In the genomic region with DNA sequence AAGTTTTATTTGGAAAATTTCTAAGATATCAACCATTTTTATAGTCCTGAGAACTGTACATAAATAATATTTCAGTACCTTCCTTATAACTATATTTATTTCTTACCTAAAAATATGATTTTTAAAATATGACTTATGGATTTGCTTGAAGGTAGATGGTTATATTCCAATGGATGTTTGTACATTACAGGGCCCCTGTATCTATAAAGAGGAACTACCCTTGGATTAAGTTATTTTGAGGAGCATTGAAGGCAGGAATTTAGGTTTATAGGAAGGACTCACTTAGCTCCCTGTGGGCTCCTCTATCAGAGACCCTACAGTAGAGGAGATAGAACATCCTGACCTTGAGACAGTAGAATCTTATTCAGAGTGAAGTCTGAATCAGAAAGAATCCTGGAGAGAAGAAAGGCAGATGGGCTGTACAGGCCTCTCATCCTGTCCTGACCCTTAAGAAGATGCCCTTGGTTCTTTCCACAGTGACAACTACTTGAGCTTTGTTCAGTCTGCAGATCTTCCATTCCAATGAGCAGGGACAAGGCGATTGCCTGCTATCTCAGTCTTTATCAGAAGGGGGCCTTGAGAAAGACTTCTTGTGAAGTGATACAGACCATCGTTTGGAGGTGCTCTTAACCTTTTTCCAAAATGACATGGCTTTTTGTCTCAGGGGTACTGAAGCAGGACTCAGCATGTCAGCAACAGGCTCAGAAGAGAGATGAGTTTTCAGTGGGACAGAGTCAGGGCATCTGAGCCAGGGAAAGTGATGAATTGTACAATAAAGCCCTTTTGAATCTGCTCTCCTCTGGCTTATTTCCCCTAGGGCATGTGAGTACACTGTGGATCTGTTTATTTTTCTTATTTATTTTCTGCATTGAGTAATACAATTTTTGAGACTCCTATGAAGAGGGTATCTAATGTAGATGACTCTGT, we compare ENCODE assay signal across 2 cellular contexts.
TF ChIP-seq lines count a peak whose summit lies in the region.

No MANE protein-coding gene starts in this region.

TF ChIP-seq in HCT116, 20 proteins besides CTCF, POLR2A, EP300 and RAD21:
- TF ChIP-seq SIN3A (IDR thresholded peaks at IDR 0.05; ENCODE audit: low read depth) (no peak), POLR2AphosphoS5 (IDR thresholded peaks at IDR 0.05; ENCODE audit: low read depth, low read length) (no peak), ZFX (IDR thresholded peaks at IDR 0.05) (no peak), SP1 (IDR thresholded peaks at IDR 0.05; ENCODE audit: low read depth) (no peak), ZBTB33 (IDR thresholded peaks at IDR 0.05; ENCODE audit: extremely low read depth, insufficient replicate concordance, low read length) (no peak), EZH2 (IDR thresholded peaks at IDR 0.05) (no peak), JUND (IDR thresholded peaks at IDR 0.05) (no peak), ELF1 (IDR thresholded peaks at IDR 0.05; ENCODE audit: borderline replicate concordance, low read depth) (no peak)
- TF ChIP-seq, protein P1, sequence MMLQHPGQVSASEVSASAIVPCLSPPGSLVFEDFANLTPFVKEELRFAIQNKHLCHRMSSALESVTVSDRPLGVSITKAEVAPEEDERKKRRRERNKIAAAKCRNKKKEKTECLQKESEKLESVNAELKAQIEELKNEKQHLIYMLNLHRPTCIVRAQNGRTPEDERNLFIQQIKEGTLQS (IDR thresholded peaks at IDR 0.05) = no peak

TF ChIP-seq in GM12878, 131 proteins besides CTCF, POLR2A, EP300 and RAD21:
- TF ChIP-seq GABPA (IDR thresholded peaks at IDR 0.05; ENCODE audit: low read depth) = no peak
- no peak for TF ChIP-seq NR2C1 (IDR thresholded peaks at IDR 0.05)
- TF ChIP-seq MYB (IDR thresholded peaks at IDR 0.05; ENCODE audit: borderline replicate concordance, low read depth, low read length) = no peak
- no peak for TF ChIP-seq MEF2B (IDR thresholded peaks at IDR 0.05; ENCODE audit: partially characterized antibody, poor library complexity, severe bottlenecking)
- TF ChIP-seq FOXK2 (IDR thresholded peaks at IDR 0.05) = no peak
- TF ChIP-seq CBX5 (IDR thresholded peaks at IDR 0.05; ENCODE audit: low read depth) = no peak
- no peak for TF ChIP-seq ZBTB33 (IDR thresholded peaks at IDR 0.05)
- TF ChIP-seq, protein P2, sequence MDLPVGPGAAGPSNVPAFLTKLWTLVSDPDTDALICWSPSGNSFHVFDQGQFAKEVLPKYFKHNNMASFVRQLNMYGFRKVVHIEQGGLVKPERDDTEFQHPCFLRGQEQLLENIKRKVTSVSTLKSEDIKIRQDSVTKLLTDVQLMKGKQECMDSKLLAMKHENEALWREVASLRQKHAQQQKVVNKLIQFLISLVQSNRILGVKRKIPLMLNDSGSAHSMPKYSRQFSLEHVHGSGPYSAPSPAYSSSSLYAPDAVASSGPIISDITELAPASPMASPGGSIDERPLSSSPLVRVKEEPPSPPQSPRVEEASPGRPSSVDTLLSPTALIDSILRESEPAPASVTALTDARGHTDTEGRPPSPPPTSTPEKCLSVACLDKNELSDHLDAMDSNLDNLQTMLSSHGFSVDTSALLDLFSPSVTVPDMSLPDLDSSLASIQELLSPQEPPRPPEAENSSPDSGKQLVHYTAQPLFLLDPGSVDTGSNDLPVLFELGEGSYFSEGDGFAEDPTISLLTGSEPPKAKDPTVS (IDR thresholded peaks at IDR 0.05; ENCODE audit: low read depth, low read length) = no peak
- no peak for TF ChIP-seq MTA2 (IDR thresholded peaks at IDR 0.05; ENCODE audit: low read depth)
- TF ChIP-seq, protein P3, sequence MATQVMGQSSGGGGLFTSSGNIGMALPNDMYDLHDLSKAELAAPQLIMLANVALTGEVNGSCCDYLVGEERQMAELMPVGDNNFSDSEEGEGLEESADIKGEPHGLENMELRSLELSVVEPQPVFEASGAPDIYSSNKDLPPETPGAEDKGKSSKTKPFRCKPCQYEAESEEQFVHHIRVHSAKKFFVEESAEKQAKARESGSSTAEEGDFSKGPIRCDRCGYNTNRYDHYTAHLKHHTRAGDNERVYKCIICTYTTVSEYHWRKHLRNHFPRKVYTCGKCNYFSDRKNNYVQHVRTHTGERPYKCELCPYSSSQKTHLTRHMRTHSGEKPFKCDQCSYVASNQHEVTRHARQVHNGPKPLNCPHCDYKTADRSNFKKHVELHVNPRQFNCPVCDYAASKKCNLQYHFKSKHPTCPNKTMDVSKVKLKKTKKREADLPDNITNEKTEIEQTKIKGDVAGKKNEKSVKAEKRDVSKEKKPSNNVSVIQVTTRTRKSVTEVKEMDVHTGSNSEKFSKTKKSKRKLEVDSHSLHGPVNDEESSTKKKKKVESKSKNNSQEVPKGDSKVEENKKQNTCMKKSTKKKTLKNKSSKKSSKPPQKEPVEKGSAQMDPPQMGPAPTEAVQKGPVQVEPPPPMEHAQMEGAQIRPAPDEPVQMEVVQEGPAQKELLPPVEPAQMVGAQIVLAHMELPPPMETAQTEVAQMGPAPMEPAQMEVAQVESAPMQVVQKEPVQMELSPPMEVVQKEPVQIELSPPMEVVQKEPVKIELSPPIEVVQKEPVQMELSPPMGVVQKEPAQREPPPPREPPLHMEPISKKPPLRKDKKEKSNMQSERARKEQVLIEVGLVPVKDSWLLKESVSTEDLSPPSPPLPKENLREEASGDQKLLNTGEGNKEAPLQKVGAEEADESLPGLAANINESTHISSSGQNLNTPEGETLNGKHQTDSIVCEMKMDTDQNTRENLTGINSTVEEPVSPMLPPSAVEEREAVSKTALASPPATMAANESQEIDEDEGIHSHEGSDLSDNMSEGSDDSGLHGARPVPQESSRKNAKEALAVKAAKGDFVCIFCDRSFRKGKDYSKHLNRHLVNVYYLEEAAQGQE (IDR thresholded peaks at IDR 0.05; ENCODE audit: low read depth, low read length) = no peak
- TF ChIP-seq, protein P4, sequence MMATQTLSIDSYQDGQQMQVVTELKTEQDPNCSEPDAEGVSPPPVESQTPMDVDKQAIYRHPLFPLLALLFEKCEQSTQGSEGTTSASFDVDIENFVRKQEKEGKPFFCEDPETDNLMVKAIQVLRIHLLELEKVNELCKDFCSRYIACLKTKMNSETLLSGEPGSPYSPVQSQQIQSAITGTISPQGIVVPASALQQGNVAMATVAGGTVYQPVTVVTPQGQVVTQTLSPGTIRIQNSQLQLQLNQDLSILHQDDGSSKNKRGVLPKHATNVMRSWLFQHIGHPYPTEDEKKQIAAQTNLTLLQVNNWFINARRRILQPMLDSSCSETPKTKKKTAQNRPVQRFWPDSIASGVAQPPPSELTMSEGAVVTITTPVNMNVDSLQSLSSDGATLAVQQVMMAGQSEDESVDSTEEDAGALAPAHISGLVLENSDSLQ (IDR thresholded peaks at IDR 0.05) = no peak
- TF ChIP-seq NRF1 (conservative IDR thresholded peaks at IDR 0.05; ENCODE audit: low read depth, low read length) = no peak
- no peak for TF ChIP-seq CREM (IDR thresholded peaks at IDR 0.05; ENCODE audit: low read depth)
- no peak for TF ChIP-seq ZNF622 (IDR thresholded peaks at IDR 0.05)
- no peak for TF ChIP-seq RELA (IDR thresholded peaks at IDR 0.05; ENCODE audit: borderline replicate concordance, partially characterized antibody)
- no peak for TF ChIP-seq IRF4 (IDR thresholded peaks at IDR 0.05; ENCODE audit: low read depth, low read length)
- no peak for TF ChIP-seq BRCA1 (IDR thresholded peaks at IDR 0.05; ENCODE audit: low read depth, low read length)
TF ChIP-seq in GM12878: peak in this region for 0.
